In genomic region chr2:219416233-219416598, GRCh38 we compare ENCODE assay signal across 27 cellular contexts. TPM values are rescaled to one million over a fixed set of nuclear protein-coding genes. Genes with fewer than 3 reads are reported as not detected.
DNase-seq lines count a peak whose midpoint lies in the region; ATAC-seq and TF ChIP-seq lines count a peak whose summit lies in the region.
"Had no signal": no experiment of that assay in that cellular context is flagged by ENCODE, and none has a peak within 500 bp of the region (broad histone marks: within the 10 kb centered on the region; RNA-seq: fewer than 3 reads in every experiment).

No MANE protein-coding gene starts in this region.

- peaks cover 25% of the 10 kb centered on the region for H3K27me3 Mint-ChIP-seq in brain
- H3K27me3 Mint-ChIP-seq in T-helper 17 cell: peaks cover 39% of the 10 kb centered on the region

- peaks cover 7 to 16% (median 12%) of the 10 kb centered on the region in 5 experiments for H3K9me3 Mint-ChIP-seq in brain
- H3K9me3 Mint-ChIP-seq: activated T-helper 17 cell treated with anti-CD3 and anti-CD28 coated beads, Interleukin-2, amount 50 U/mL, for 72 hours; memory B cell; natural killer cell; T-helper 1 cell treated with Interleukin-12 subunit alpha and Interleukin-12 subunit beta and Interleukin-4 antibody, amounts not matched to agents 30 μg/mL and 1 μg/mL, for 36 hours had no signal

- peaks cover 32% of the 10 kb centered on the region for H3K4me1 Mint-ChIP-seq in brain
- peaks cover 6% of the 10 kb centered on the region for H3K4me1 Mint-ChIP-seq in T-helper 17 cell
- H3K4me1 Mint-ChIP-seq: activated T-helper 17 cell treated with anti-CD3 and anti-CD28 coated beads, Interleukin-2, amount 50 U/mL, for 72 hours; memory B cell had no signal

- H3K27me3 ChIP-seq in HUES48 (ENCODE audit: control insufficient read depth, insufficient read depth, low read length) (peaks cover 32% of the 10 kb centered on the region), muscle layer of duodenum (ENCODE audit: low read depth, low read length) (peaks cover 9% of the 10 kb centered on the region), stomach (peaks cover 0 to 59% (median 36%) of the 10 kb centered on the region in 3 donors)

- DNase-seq in stomach: no peak
- no peak for DNase-seq in T-helper 17 cell
- no peak for DNase-seq in NCI-H82 treated with DMSO at 0.1 percent for 48 hours (lab: John Stamatoyannopoulos, UW; ENCODE audit: unreplicated experiment)
- no peak for DNase-seq in medulla oblongata (ENCODE audit: extremely low spot score)
- DNase-seq: activated CD4-positive, alpha-beta T cell treated with anti-CD3 and anti-CD28 coated beads, Interleukin-2, amount 50 U/mL, for 1 hour; cerebellar nuclear complex; DMS53; foreskin keratinocyte; kidney glomerular epithelial cell; natural killer cell; NCI-H1417; NCI-H446 treated with DMSO at 0.1 percent for 48 hours; Peyer's patch; stimulated activated naive CD4-positive, alpha-beta T cell; thyroid gland had no signal

- no peak overlapping the region for H3K9ac ChIP-seq in HUES48 (ENCODE audit: low read depth, low read length)
- H3K9ac ChIP-seq: parathyroid adenoma had no signal

- no peak for TF ChIP-seq CTCF in brain (conservative IDR thresholded peaks at IDR 0.05)
- no peak for TF ChIP-seq CTCF in stomach (IDR thresholded peaks at IDR 0.05)

- no peak for TF ChIP-seq POLR2A in stomach (IDR thresholded peaks at IDR 0.05)

- TF ChIP-seq EP300 in stomach (IDR thresholded peaks at IDR 0.05): no peak

- H3K4me1 ChIP-seq in HUES48 (ENCODE audit: control insufficient read depth, insufficient read depth, low read length) (peaks cover 17% of the 10 kb centered on the region), muscle layer of duodenum (ENCODE audit: control insufficient read depth in 1 of 2, insufficient read depth in 2 of 2, low read length in 2 of 2) (no peaks in the 10 kb centered on the region), stomach (peaks cover 8 to 20% (median 14%) of the 10 kb centered on the region in 4 donors)
- H3K4me1 ChIP-seq: foreskin keratinocyte, parathyroid adenoma had no signal

- ATAC-seq in GM21515 (IDR thresholded peaks at IDR 0.05; ENCODE audit: unreplicated experiment) (no peak), T-helper 17 cell (no peak)
- ATAC-seq: activated T-helper 17 cell treated with anti-CD3 and anti-CD28 coated beads, Interleukin-2, amount 50 U/mL, for 72 hours; foreskin keratinocyte; HepG2; natural killer cell had no signal

- WGBS in stomach, 5 donors: 32 to 53% (median 42%) methylated on average over 3 of the region's 3 CpGs

- H3K9me3 ChIP-seq in HUES48 (ENCODE audit: control insufficient read depth, insufficient read depth, low read length): no peaks in the 10 kb centered on the region
- no peaks in the 10 kb centered on the region for H3K9me3 ChIP-seq in muscle layer of duodenum (ENCODE audit: control insufficient read depth in 1 of 2, low read length in 2 of 2)
- peaks cover 0 to 9% (median 4%) of the 10 kb centered on the region in 4 donors for H3K9me3 ChIP-seq in stomach
- no peaks in the 10 kb centered on the region for H3K9me3 ChIP-seq in T-helper 17 cell (ENCODE audit: control insufficient read depth, low read length, poor library complexity, severe bottlenecking)
- H3K9me3 ChIP-seq: Peyer's patch, thyroid gland had no signal

- H3K4me3 ChIP-seq in HUES48 (ENCODE audit: low read depth, low read length) (no peak overlapping the region), muscle layer of duodenum (ENCODE audit: low read depth in 1 of 2, low read length in 2 of 2) (no peak overlapping the region), stomach (no peak overlapping the region)
- H3K4me3 ChIP-seq: Peyer's patch, skin epidermis, thyroid gland had no signal

- H3K4me3 Mint-ChIP-seq in brain (no peak overlapping the region), T-helper 17 cell (no peak overlapping the region)
- H3K4me3 Mint-ChIP-seq: activated naive CD8-positive, alpha-beta T cell; activated T-helper 17 cell treated with anti-CD3 and anti-CD28 coated beads, Interleukin-2, amount 50 U/mL, for 72 hours; memory B cell; natural killer cell; T-helper 1 cell treated with Interleukin-12 subunit alpha and Interleukin-12 subunit beta and Interleukin-4 antibody, amounts not matched to agents 30 μg/mL and 1 μg/mL, for 36 hours had no signal

- peak overlapping the region in 3 of 5 experiments; percentile 26 to 63 (median 35) for H3K27ac Mint-ChIP-seq in brain
- H3K27ac Mint-ChIP-seq in T-helper 17 cell: no peak overlapping the region
- H3K27ac Mint-ChIP-seq: activated naive CD8-positive, alpha-beta T cell; activated T-helper 17 cell treated with anti-CD3 and anti-CD28 coated beads, Interleukin-2, amount 50 U/mL, for 72 hours; memory B cell; natural killer cell; T-helper 1 cell treated with Interleukin-12 subunit alpha and Interleukin-12 subunit beta and Interleukin-4 antibody, amounts not matched to agents 30 μg/mL and 1 μg/mL, for 36 hours had no signal

- H3K36me3 ChIP-seq in HUES48 (ENCODE audit: control insufficient read depth, insufficient read depth, low read length) (no peaks in the 10 kb centered on the region), muscle layer of duodenum (ENCODE audit: control insufficient read depth in 1 of 2, insufficient read depth in 2 of 2, low read length in 2 of 2) (peaks cover 0 to 5% of the 10 kb centered on the region in 2 donors), stomach (peaks cover 0 to 14% (median 4%) of the 10 kb centered on the region in 4 donors)
- H3K36me3 ChIP-seq: Peyer's patch, thyroid gland had no signal

- H3K27ac ChIP-seq in HUES48 (ENCODE audit: low read depth, low read length) (peak overlapping the region; percentile 80), muscle layer of duodenum (ENCODE audit: low read length) (peak overlapping the region; percentile 90), stomach (peak overlapping the region in 4 of 5 donors; percentile 69 to 91 (median 83))
- H3K27ac ChIP-seq: epithelial cell of prostate, foreskin keratinocyte, parathyroid adenoma, thyroid gland had no signal

- intact Hi-C loops in stomach (cut with DNase I; ENCODE audit: low total_unique reads): no loop called here

- H3K36me3 Mint-ChIP-seq in brain (no peaks in the 10 kb centered on the region), T-helper 17 cell (ENCODE audit: low read depth) (peaks cover 2% of the 10 kb centered on the region)
- H3K36me3 Mint-ChIP-seq: memory B cell, natural killer cell had no signal

RNA-seq across cellular contexts. Expression of gene DES, which starts 2.0 kb away (rescaled TPM):
- 9.7 TPM for polyA plus RNA-seq in brain (ENCODE audit: insufficient read depth, low read depth, low replicate concordance)
- total RNA-seq in stomach: 1,000 to 10,000 TPM; 1,078 to 5,539 (median 2,913) TPM
- polyA plus RNA-seq in stomach: 100 to 1,000 TPM; 122 to 803 (median 204) TPM
- total RNA-seq in T-helper 17 cell: not detected
- total RNA-seq: activated T-helper 17 cell treated with anti-CD3 and anti-CD28 coated beads, Interleukin-2, amount 50 U/mL, for 72 hours; foreskin keratinocyte; HepG2; natural killer cell had no signal
- polyA plus RNA-seq: HepG2 had no signal

RNA-seq across cellular contexts. Expression of gene SPEG, which starts 18.4 kb away (rescaled TPM):
- polyA plus RNA-seq in brain (ENCODE audit: insufficient read depth, low read depth, low replicate concordance) (26.3 TPM), stomach (10 to 100 TPM in 1 of 3 donors, 1 to 10 TPM in 2; 9.8 to 65.1 (median 9.9) TPM)
- total RNA-seq in stomach (100 to 1,000 TPM in 1 of 5 donors, 10 to 100 TPM in 3, 1 to 10 TPM in 1; 7.4 to 106 (median 30.4) TPM), T-helper 17 cell (1 to 10 TPM; 7.3 to 8.4 TPM)

RNA-seq across cellular contexts. Expression of gene DNPEP, which starts 28.5 kb away (rescaled TPM):
- polyA plus RNA-seq in brain (ENCODE audit: insufficient read depth, low read depth, low replicate concordance) (43.5 TPM), stomach (100 to 1,000 TPM in 2 of 3 donors, 10 to 100 TPM in 1; 69.2 to 114 (median 105) TPM)
- total RNA-seq in stomach (100 to 1,000 TPM in 1 of 5 donors, 10 to 100 TPM in 4; 32.7 to 147 (median 46.4) TPM), T-helper 17 cell (100 to 1,000 TPM in 1 of 2 donors, 10 to 100 TPM in 1; 81.3 to 107 TPM)

Comparison
In these comparisons a context has a peak if more than half of its experiments do, and no peak if none do; other contexts are left out.
1. RNA of gene DES, which starts 2.0 kb away (total RNA-seq): 1,078 to 5,539 TPM in stomach; not detected in T-helper 17 cell; every median in the first group is over 1,000 times any median in the second.
2. Peak in every context shown above with its lines, with median percentiles within 50 percentile points of each other: H3K27ac ChIP-seq.